ENCODE assay signal across 16 cellular contexts in genomic region chr5:6399978-6400910, GRCh38. TPM values are rescaled to one million over a fixed set of nuclear protein-coding genes. Genes with fewer than 3 reads are reported as not detected.
DNase-seq lines count a peak whose midpoint lies in the region; ATAC-seq and TF ChIP-seq lines count a peak whose summit lies in the region.
"Had no signal": no experiment of that assay in that cellular context is flagged by ENCODE, and none has a peak within 500 bp of the region (broad histone marks: within the 10 kb centered on the region; RNA-seq: fewer than 3 reads in every experiment).

No MANE protein-coding gene starts in this region.

- H3K4me3 ChIP-seq in skeletal muscle cell (ENCODE audit: low read depth, low read length) = no peak overlapping the region
- H3K4me3 ChIP-seq: heart left ventricle, left ventricle myocardium inferior had no signal

- intact Hi-C loops in sciatic nerve (cut with DNase I) = no loop called here

- TF ChIP-seq CTCF in nephron progenitor cell (IDR thresholded peaks at IDR 0.05) = no peak

- ATAC-seq in esophagus mucosa (peak; percentile 88), sciatic nerve (no peak)
- ATAC-seq: heart left ventricle had no signal

- H3K27me3 Mint-ChIP-seq in nephron progenitor cell (ENCODE audit: low read depth, poor library complexity) = peaks cover 29% of the 10 kb centered on the region

- DNase-seq in HCEC 1CT = peak; percentile 62
- peak; percentile 96 for DNase-seq in RPMI7951 (ENCODE audit: low read depth)
- peak; percentile 23 for DNase-seq in skeletal muscle cell (ENCODE audit: low read depth)
- no peak for DNase-seq in NCI-H1694 (lab: John Stamatoyannopoulos, UW)
- no peak for DNase-seq in nephron progenitor cell
- DNase-seq in sciatic nerve (ENCODE audit: low spot score) = no peak
- DNase-seq in NK-92 (lab: John Stamatoyannopoulos, UW; ENCODE audit: unreplicated experiment) = no peak
- DNase-seq: activated CD4-positive, alpha-beta T cell treated with anti-CD3 and anti-CD28 coated beads, Interleukin-2, amount 50 U/mL, for 4 hours; CD4-positive, CD25-positive, alpha-beta regulatory T cell; effector CD4-positive, alpha-beta T cell; GOT3; heart left ventricle; left ventricle myocardium inferior; T1000 had no signal

- H3K27ac Mint-ChIP-seq in nephron progenitor cell = no peak overlapping the region
- H3K27ac Mint-ChIP-seq: CD4-positive, CD25-positive, alpha-beta regulatory T cell; stimulated activated naive CD8-positive, alpha-beta T cell treated with anti-CD3 and anti-CD28 coated beads, Interleukin-15, Interleukin-2, amounts not matched to agents 100 ng/mL and 50 ng/mL, for 24 hours had no signal

- H3K4me1 Mint-ChIP-seq in nephron progenitor cell = peaks cover 6% of the 10 kb centered on the region
- H3K4me1 Mint-ChIP-seq: CD4-positive, CD25-positive, alpha-beta regulatory T cell had no signal

- H3K36me3 Mint-ChIP-seq in nephron progenitor cell (ENCODE audit: low read depth) = no peaks in the 10 kb centered on the region
- H3K36me3 Mint-ChIP-seq: CD4-positive, CD25-positive, alpha-beta regulatory T cell had no signal

- H3K4me3 Mint-ChIP-seq in nephron progenitor cell = no peak overlapping the region
- H3K4me3 Mint-ChIP-seq: CD4-positive, CD25-positive, alpha-beta regulatory T cell; stimulated activated naive CD8-positive, alpha-beta T cell treated with anti-CD3 and anti-CD28 coated beads, Interleukin-15, Interleukin-2, amounts not matched to agents 100 ng/mL and 50 ng/mL, for 24 hours had no signal

- H3K9me3 Mint-ChIP-seq in nephron progenitor cell = peaks cover 8% of the 10 kb centered on the region
- H3K9me3 Mint-ChIP-seq: stimulated activated naive CD8-positive, alpha-beta T cell treated with anti-CD3 and anti-CD28 coated beads, Interleukin-15, Interleukin-2, amounts not matched to agents 100 ng/mL and 50 ng/mL, for 24 hours had no signal

RNA-seq across cellular contexts. Expression of gene MED10, which starts 21.9 kb away (rescaled TPM):
- 10.5 and 16.8 TPM in 2 replicates for total RNA-seq in RPMI7951 (2014; rRNA removed; shearing (Covaris generic))
- total RNA-seq in esophagus mucosa = 25.1 TPM
- 40.8 TPM for total RNA-seq in sciatic nerve

RNA-seq across cellular contexts. Expression of gene UBE2QL1, which starts 48.4 kb away (rescaled TPM):
- total RNA-seq in RPMI7951 (2014; rRNA removed; shearing (Covaris generic)) = 0.24 and 0.49 TPM in 2 replicates
- not detected for total RNA-seq in esophagus mucosa
- 0.94 TPM for total RNA-seq in sciatic nerve
- total RNA-seq: CD4-positive, CD25-positive, alpha-beta regulatory T cell had no signal

Comparison
In these comparisons a context has a peak if more than half of its experiments do, and no peak if none do; other contexts are left out.
1. DNase-seq: peak in HCEC 1CT (single experiment), RPMI7951 (single experiment) and skeletal muscle cell (single experiment); none in NCI-H1694 (single experiment), nephron progenitor cell (single experiment), sciatic nerve (single experiment) and NK-92 (single experiment).